In genomic region chr12:613996-614726, GRCh38 we compare ENCODE assay signal across 8 cellular contexts. TPM values are rescaled to one million over a fixed set of nuclear protein-coding genes. Genes with fewer than 3 reads are reported as not detected.
DNase-seq lines count a peak whose midpoint lies in the region; ATAC-seq, FAIRE-seq and TF ChIP-seq lines count a peak whose summit lies in the region.

No MANE protein-coding gene starts in this region.

- no peak overlapping the region for H3K56ac ChIP-seq in H1 (replicated peaks; ENCODE audit: insufficient read length, low read depth, low read length)

- H3K27me3 ChIP-seq in cardiac muscle cell = no peaks in the 10 kb centered on the region
- H3K27me3 ChIP-seq in OCI-LY1 (ENCODE audit: insufficient read depth, low read length) = no peaks in the 10 kb centered on the region
- no peaks in the 10 kb centered on the region for H3K27me3 ChIP-seq in H1 (replicated peaks in 1 of 4; ENCODE audit: control insufficient read depth in 3 of 4, extremely low read depth in 1 of 4, insufficient read depth in 3 of 4, low read length in 3 of 4)
- no peaks in the 10 kb centered on the region for H3K27me3 ChIP-seq in trophoblast cell (ENCODE audit: insufficient read depth, low read length)

- no peak overlapping the region for H4K5ac ChIP-seq in H1 (ENCODE audit: insufficient read length, low read depth, low read length)

- H4K91ac ChIP-seq in H1 (replicated peaks; ENCODE audit: insufficient read length, low read length) (no peak overlapping the region), trophoblast cell (ENCODE audit: low read depth, low read length) (no peak overlapping the region)

- POLR2A ChIA-PET in H1 (lab: Charles Lee; ENCODE audit: partially characterized antibody) = interaction anchor here (0.5 to 1.5 kb wide), 6 partner anchors 10 to 139 kb away, joined by 3 to 5 read pairs (median 3); no protein-coding TSS in a partner anchor

- WGBS in H1 (ENCODE audit: extremely low coverage in 1 of 2, insufficient coverage in 1 of 2, insufficient read length in 1 of 2, insufficient replicate concordance in 2 of 2, low coverage in 1 of 2, low lambda C conversion rate in 2 of 2, missing lambda C conversion rate in 1 of 2), 2 experiments = 78% methylated on average over 10 of the region's 10 CpGs; no CpG with 5 or more reads in 1 of the 2 experiments
- no CpG with 5 or more reads among the region's 10 CpGs for WGBS in trophoblast cell (ENCODE audit: extremely low coverage, insufficient coverage, insufficient read length)

- no peak overlapping the region for H3K14ac ChIP-seq in H1 (ENCODE audit: insufficient read length)
- H3K14ac ChIP-seq in trophoblast cell (ENCODE audit: low read length) = no peak overlapping the region

- H3K23ac ChIP-seq in H1 (ENCODE audit: insufficient read length) (no peak overlapping the region), trophoblast cell (ENCODE audit: low read length) (no peak overlapping the region)

- H3K36me3 ChIP-seq in cardiac muscle cell (no peaks in the 10 kb centered on the region), OCI-LY1 (ENCODE audit: insufficient read depth, low read length) (peaks cover 27% of the 10 kb centered on the region), H1 (ENCODE audit: control insufficient read depth in 2 of 4, insufficient read depth in 4 of 4, low read length in 3 of 4) (no peaks in the 10 kb centered on the region), trophoblast cell (ENCODE audit: control insufficient read depth in 1 of 2, insufficient read depth in 2 of 2, low read length in 2 of 2) (no peaks in the 10 kb centered on the region)

- H3K4me2 ChIP-seq in OCI-LY1 (ENCODE audit: low read length) = no peak overlapping the region
- no peak overlapping the region for H3K4me2 ChIP-seq in H1 (ENCODE audit: insufficient read depth in 1 of 2, low read depth in 2 of 2, low read length in 2 of 2)
- H3K4me2 ChIP-seq in trophoblast cell (ENCODE audit: low read length) = no peak overlapping the region

- H2AK5ac ChIP-seq in H1 (ENCODE audit: low read depth, low read length) = no peak overlapping the region
- H2AK5ac ChIP-seq in trophoblast cell (ENCODE audit: low read length) = no peak overlapping the region

- H3K27ac ChIP-seq in cardiac muscle cell = no peak overlapping the region
- H3K27ac ChIP-seq in OCI-LY1 (ENCODE audit: low read depth, low read length, poor library complexity, severe bottlenecking) = peak overlapping the region; percentile 3
- H3K27ac ChIP-seq in H1 (ENCODE audit: low read depth, low read length) = no peak overlapping the region
- H3K27ac ChIP-seq in trophoblast cell (ENCODE audit: low read depth, low read length) = no peak overlapping the region

- H3K9me2 ChIP-seq in OCI-LY1 (ENCODE audit: low read depth, low read length) = no peaks in the 10 kb centered on the region

- H2BK12ac ChIP-seq in H1 (ENCODE audit: low read depth, low read length) (peak overlapping the region; percentile 6; the same call in 1 of the 2 replicates), trophoblast cell (ENCODE audit: low read length) (peak overlapping the region; percentile 51)

- DNase-seq in cardiac muscle cell (ENCODE audit: low read depth in 1 of 2, low spot score in 1 of 2) = peak; percentile 23 to 34
- DNase-seq in Right ventricle myocardium inferior (ENCODE audit: missing footprints) = no peak
- DNase-seq in H1 (ENCODE audit: low read depth in 1 of 2, low spot score in 2 of 2) = peak in 1 of 2 experiments; percentile 53
- peak in 1 of 2 donors; percentile 2 for DNase-seq in trophoblast cell
- no peak for DNase-seq in mucosa of gallbladder (ENCODE audit: low spot score)
- DNase-seq in SIG-M5 (lab: John Stamatoyannopoulos, UW) = no peak

- no peaks in the 10 kb centered on the region for H3F3A ChIP-seq in OCI-LY1 (ENCODE audit: insufficient read depth, low read length)

- no peak for FAIRE-seq in H1 (lab: Jason Lieb, UNC)

- TF ChIP-seq EP300 in H1 (IDR thresholded peaks at IDR 0.05; ENCODE audit: borderline replicate concordance in 1 of 2, low read depth in 2 of 2, low read length in 2 of 2) = no peak

- H2BK5ac ChIP-seq in H1 (ENCODE audit: low read depth, low read length) (no peak overlapping the region), trophoblast cell (ENCODE audit: low read depth, low read length, poor library complexity) (no peak overlapping the region)

- H3K4me3 ChIP-seq in cardiac muscle cell = no peak overlapping the region
- H3K4me3 ChIP-seq in OCI-LY1 (ENCODE audit: low read depth, low read length, poor library complexity, severe bottlenecking) = no peak overlapping the region
- no peak overlapping the region for H3K4me3 ChIP-seq in H1 (ENCODE audit: extremely low read depth in 1 of 4, insufficient read depth in 2 of 4, low read depth in 3 of 4, low read length in 4 of 4)
- H3K4me3 ChIP-seq in trophoblast cell (ENCODE audit: low read depth, low read length) = no peak overlapping the region

- H3K79me2 ChIP-seq in OCI-LY1 (ENCODE audit: insufficient read depth, low read length) = no peaks in the 10 kb centered on the region
- H3K79me2 ChIP-seq in H1 (ENCODE audit: control insufficient read depth in 1 of 2, insufficient read depth in 2 of 2, low read length in 2 of 2) = no peaks in the 10 kb centered on the region
- no peaks in the 10 kb centered on the region for H3K79me2 ChIP-seq in trophoblast cell (ENCODE audit: control insufficient read depth, insufficient read depth, low read length, poor library complexity)

- H3K9ac ChIP-seq in OCI-LY1 (ENCODE audit: low read length) = no peak overlapping the region; the same call in 1 of the 2 replicates
- H3K9ac ChIP-seq in H1 (replicated peaks in 1 of 4; ENCODE audit: extremely low read depth in 1 of 4, low read depth in 3 of 4, low read length in 3 of 4) = no peak overlapping the region
- no peak overlapping the region for H3K9ac ChIP-seq in trophoblast cell (ENCODE audit: low read length)

- H3K79me1 ChIP-seq in H1 (ENCODE audit: low read depth, low read length) (no peaks in the 10 kb centered on the region), trophoblast cell (ENCODE audit: low read length) (peaks cover 5% of the 10 kb centered on the region)

- ATAC-seq in Right ventricle myocardium inferior = no peak
- no peak for ATAC-seq in GM19023 (IDR thresholded peaks at IDR 0.05; ENCODE audit: unreplicated experiment)

- H4K20me1 ChIP-seq in OCI-LY1 (ENCODE audit: insufficient read depth, low read length) (no peaks in the 10 kb centered on the region), H1 (replicated peaks in 1 of 2; ENCODE audit: control insufficient read depth in 1 of 2, insufficient read depth in 2 of 2, low read length in 2 of 2) (no peaks in the 10 kb centered on the region)

- H2BK15ac ChIP-seq in H1 (ENCODE audit: low read length) = no peak overlapping the region

- H3K18ac ChIP-seq in H1 (ENCODE audit: extremely low read depth, low read length) (no peak overlapping the region; the same call in 1 of the 2 replicates), trophoblast cell (ENCODE audit: low read length) (no peak overlapping the region)

- no peak for TF ChIP-seq POLR2A in H1 (IDR thresholded peaks at IDR 0.05; ENCODE audit: control extremely low read depth in 1 of 2, low read depth in 2 of 2, low read length in 2 of 2)

- H4K12ac ChIP-seq in trophoblast cell (ENCODE audit: low read depth, low read length) = no peak overlapping the region

- H3K4ac ChIP-seq in H1 (replicated peaks; ENCODE audit: insufficient read length, low read depth, low read length) = no peak overlapping the region
- no peak overlapping the region for H3K4ac ChIP-seq in trophoblast cell (ENCODE audit: low read depth, low read length)

- no peaks in the 10 kb centered on the region for H3K23me2 ChIP-seq in H1 (ENCODE audit: low read depth, low read length)

- H4K8ac ChIP-seq in H1 (ENCODE audit: extremely low read depth, insufficient read depth, low read length) = no peak overlapping the region
- H4K8ac ChIP-seq in trophoblast cell (ENCODE audit: low read depth, low read length) = peak overlapping the region; percentile 30

- H2BK20ac ChIP-seq in H1 (ENCODE audit: low read length) = no peak overlapping the region

- intact Hi-C loops in Right ventricle myocardium inferior (cut with DNase I) = loop anchor here (2.0 kb wide), 1 partner anchor 23 kb away; no protein-coding TSS in a partner anchor

- CTCF ChIA-PET in H1 (lab: Charles Lee; ENCODE audit: partially characterized antibody) = interaction anchor here (0.5 to 2.6 kb wide), 29 partner anchors 8 to 989 kb away, joined by 3 to 15 read pairs (median 4); partner anchors contain the start of gene NINJ2

- TF ChIP-seq CTCF in cardiac muscle cell (IDR thresholded peaks at IDR 0.05; ENCODE audit: low read depth, low read length) = peak; percentile 7
- TF ChIP-seq CTCF in OCI-LY1 (IDR thresholded peaks at IDR 0.05; ENCODE audit: low read length) = peak; percentile 81
- peak; percentile 53 to 61 (median 57) for TF ChIP-seq CTCF in H1 (IDR thresholded peaks at IDR 0.05; ENCODE audit: control extremely low read depth in 1 of 3, insufficient read depth in 1 of 3, low read depth in 1 of 3, low read length in 3 of 3)

- no peaks in the 10 kb centered on the region for H3K9me3 ChIP-seq in cardiac muscle cell (ENCODE audit: low read depth)
- H3K9me3 ChIP-seq in OCI-LY1 (ENCODE audit: low read length) = no peaks in the 10 kb centered on the region
- H3K9me3 ChIP-seq in H1 (ENCODE audit: insufficient read depth in 2 of 2, low read depth in 1 of 2, low read length in 1 of 2) = no peaks in the 10 kb centered on the region
- H3K9me3 ChIP-seq in trophoblast cell (ENCODE audit: insufficient read depth, low read depth, low read length) = no peaks in the 10 kb centered on the region

- peaks cover 8% of the 10 kb centered on the region for H3K4me1 ChIP-seq in cardiac muscle cell (ENCODE audit: low read depth)
- H3K4me1 ChIP-seq in OCI-LY1 (ENCODE audit: insufficient read depth, low read length, severe bottlenecking) = peaks cover 32% of the 10 kb centered on the region
- no peaks in the 10 kb centered on the region for H3K4me1 ChIP-seq in H1 (replicated peaks in 1 of 4; ENCODE audit: control insufficient read depth in 3 of 4, insufficient read depth in 4 of 4, low read length in 3 of 4)
- H3K4me1 ChIP-seq in trophoblast cell (ENCODE audit: control insufficient read depth in 1 of 2, insufficient read depth in 2 of 2, low read length in 2 of 2) = peaks cover 5 to 12% of the 10 kb centered on the region in 2 experiments

- H2AFZ ChIP-seq in OCI-LY1 (ENCODE audit: low read length) = no peak overlapping the region
- H2AFZ ChIP-seq in H1 (ENCODE audit: low read length) = peak overlapping the region; percentile 29; the same call in 1 of the 2 replicates
- H2AFZ ChIP-seq in trophoblast cell (ENCODE audit: insufficient read depth, low read length, poor library complexity) = peak overlapping the region; percentile 56

- H2BK120ac ChIP-seq in H1 (replicated peaks; ENCODE audit: low read depth, low read length) (no peak overlapping the region), trophoblast cell (ENCODE audit: insufficient read depth, low read length, poor library complexity) (no peak overlapping the region)

- peak; percentile 77 to 86 for TF ChIP-seq RAD21 in H1 (IDR thresholded peaks at IDR 0.05 in 1 of 2, conservative IDR thresholded peaks at IDR 0.05 in 1 of 2; ENCODE audit: low read depth in 2 of 2, low read length in 2 of 2)

RNA-seq across cellular contexts. Expression of gene NINJ2, which starts 49.1 kb away (rescaled TPM):
- 1.4 TPM in 1 of 2 replicates, not detected in the other for total RNA-seq in cardiac muscle cell
- polyA plus RNA-seq in cardiac muscle cell = 2.3 and 3.5 TPM in 2 replicates
- 8.6 TPM for total RNA-seq in Right ventricle myocardium inferior
- total RNA-seq in H1 (2021; fragmentation: NEBNext Ultra II Directional; extraction: Animal tissue kit (Norgen Biotek cat#: 25700)) = not detected in 2 replicates
- 1.4 and 1.5 TPM in 2 replicates for polyA plus RNA-seq in H1 (2011; rRNA removed)
- 1.1 TPM for polyA plus RNA-seq in H1 (2011; cell fraction: cytosol; rRNA removed)
- 1.2 TPM for polyA plus RNA-seq in H1 (2011; cell fraction: nucleus; rRNA removed)
- 0.67 to 1.2 TPM (median 1.0 TPM) in 3 of 4 replicates, not detected in the other for polyA plus RNA-seq in H1 (2012, experiment 1 of 2)
- 0.98 TPM for polyA plus RNA-seq in H1 (2012, experiment 2 of 2)
- 0.12 TPM for polyA plus RNA-seq in H1 (2013, experiment 1 of 2)
- 0.29 TPM for polyA plus RNA-seq in H1 (2013, experiment 2 of 2)
- 0.25 and 1.1 TPM in 2 replicates for polyA minus RNA-seq in H1 (2011; rRNA and poly(A)+ RNA removed)
- not detected for polyA minus RNA-seq in H1 (2011; cell fraction: cytosol; rRNA and poly(A)+ RNA removed)
- polyA minus RNA-seq in H1 (2011; cell fraction: nucleus; rRNA and poly(A)+ RNA removed) = not detected
- 0.12 and 0.21 TPM in 2 replicates for polyA plus RNA-seq in trophoblast cell (2013)
- total RNA-seq in mucosa of gallbladder = 1.7 TPM

Comparison
In these comparisons a context has a peak if more than half of its experiments do, and no peak if none do; other contexts are left out.
1. DNase-seq: peak in cardiac muscle cell (2 of 2); none in Right ventricle myocardium inferior (single experiment), mucosa of gallbladder (single experiment) and SIG-M5 (single experiment).
2. CTCF ChIP-seq: peak in every context shown above with its lines; median percentile 81 in OCI-LY1; 57 in H1; 7 in cardiac muscle cell.